Comparison of ENCODE assay signal across 29 cellular contexts in the genomic region with DNA sequence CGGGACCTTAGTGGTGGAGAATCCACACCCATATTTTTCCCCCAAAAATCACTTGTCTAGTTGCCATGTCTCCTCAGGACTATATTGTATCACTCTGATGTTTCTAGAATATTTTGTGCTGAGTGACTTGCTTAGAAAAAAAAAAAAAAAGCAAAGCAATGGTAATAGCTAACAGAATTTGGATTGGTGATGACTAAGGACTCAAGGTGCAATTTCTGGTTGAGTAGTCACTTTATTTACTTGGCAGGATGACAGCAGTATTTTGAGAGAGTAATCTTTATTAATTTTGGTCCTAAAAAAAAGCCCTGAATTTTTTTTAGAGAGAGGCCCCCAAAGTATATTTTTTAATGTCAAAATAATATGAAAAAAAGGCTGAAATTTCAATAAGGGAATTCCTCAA. TPM values are rescaled to one million over a fixed set of nuclear protein-coding genes. Genes with fewer than 3 reads are reported as not detected.
"Had no signal": no experiment of that assay in that cellular context is flagged by ENCODE, and none has a peak within 500 bp of the region (broad histone marks: within the 10 kb centered on the region; RNA-seq: fewer than 3 reads in every experiment).

No MANE protein-coding gene starts in this region.

- H3K9me3 Mint-ChIP-seq: activated CD4-positive, alpha-beta T cell treated with anti-CD3 and anti-CD28 coated beads, Interleukin-2, amount 10 ng/mL, durations not matched to agents 7 days and 5 days; activated CD8-positive, alpha-beta T cell treated with anti-CD3 and anti-CD28 coated beads for 36 hours; activated naive CD4-positive, alpha-beta T cell treated with anti-CD3 and anti-CD28 coated beads, Interleukin-2, amount 10 ng/mL, durations not matched to agents 7 days and 5 days; dendritic cell treated with granulocyte-macrophage colony-stimulating factor and Interleukin-4, amounts not matched to agents 40 ng/mL and 50 ng/mL, for 4 days; neural crest cell; stimulated activated naive B cell treated with anti-CD40 and anti-IgM and Interleukin-4, amounts not matched to agents 10 μg/mL and 1 μg/mL and 100 μg/mL, for 72 hours had no signal

- DNase-seq: activated CD4-positive, alpha-beta T cell treated with anti-CD3 and anti-CD28 coated beads, Interleukin-2, amount 10 ng/mL, durations not matched to agents 7 days and 5 days; activated CD8-positive, alpha-beta memory T cell treated with anti-CD3 and anti-CD28 coated beads, Interleukin-2, amount 10 ng/mL, durations not matched to agents 7 days and 5 days; activated CD8-positive, alpha-beta T cell treated with anti-CD3 and anti-CD28 coated beads for 36 hours; activated effector memory CD4-positive, alpha-beta T cell treated with anti-CD3 and anti-CD28 coated beads, Interleukin-2, amount 50 U/mL, for 16 hours; activated naive CD4-positive, alpha-beta T cell treated with anti-CD3 and anti-CD28 coated beads, Interleukin-2, amount 10 ng/mL, durations not matched to agents 7 days and 5 days; activated T-cell treated with anti-CD3 and anti-CD28 coated beads for 4 hours; caudate nucleus; effector CD8-positive, alpha-beta T cell; foreskin melanocyte; glutamatergic neuron; left cardiac atrium; mesenchymal stem cell; occipital lobe; posterior cingulate gyrus; retina; sigmoid colon; stimulated activated CD4-positive, alpha-beta T cell treated with anti-CD3 and anti-CD28 coated beads, Interleukin-2, amount 100 ng/mL, for 48 hours; stimulated activated CD8-positive, alpha-beta memory T cell treated with anti-CD3 and anti-CD28 coated beads, Interleukin-4, amount 100 ng/mL, for 48 hours; stimulated activated naive B cell treated with anti-CD40 and anti-IgM and Interleukin-4, amounts not matched to agents 10 μg/mL and 1 μg/mL and 100 μg/mL, for 72 hours; T-helper 17 cell; trophoblast cell; uterus had no signal

- H3K4me1 ChIP-seq: uterus had no signal

- ATAC-seq: activated CD4-positive, CD25-positive, alpha-beta regulatory T cell treated with anti-CD3 and anti-CD28 coated beads, Interleukin-2, amount 50 U/mL, for 24 hours; activated CD8-positive, alpha-beta memory T cell treated with anti-CD3 and anti-CD28 coated beads, Interleukin-2, amount 10 ng/mL, durations not matched to agents 7 days and 5 days; activated CD8-positive, alpha-beta T cell treated with anti-CD3 and anti-CD28 coated beads for 36 hours; esophagus mucosa; stimulated activated naive B cell treated with anti-CD40 and anti-IgM and Interleukin-4, amounts not matched to agents 10 μg/mL and 1 μg/mL and 100 μg/mL, for 72 hours; T-helper 17 cell had no signal

- H3K9me3 ChIP-seq: sigmoid colon, uterus had no signal

- H3K4me3 ChIP-seq: hepatocyte, sigmoid colon, smooth muscle cell, uterus had no signal

- H3K79me2 ChIP-seq: hepatocyte had no signal

- H2AFZ ChIP-seq: hepatocyte had no signal

- H3K36me3 Mint-ChIP-seq: activated CD8-positive, alpha-beta memory T cell treated with anti-CD3 and anti-CD28 coated beads, Interleukin-2, amount 10 ng/mL, durations not matched to agents 7 days and 5 days; activated naive CD4-positive, alpha-beta T cell treated with anti-CD3 and anti-CD28 coated beads, Interleukin-2, amount 10 ng/mL, durations not matched to agents 7 days and 5 days; stimulated activated naive B cell treated with anti-CD40 and anti-IgM and Interleukin-4, amounts not matched to agents 10 μg/mL and 1 μg/mL and 100 μg/mL, for 72 hours had no signal

- H3K4me2 ChIP-seq: hepatocyte, smooth muscle cell had no signal

- H3K27me3 Mint-ChIP-seq: activated CD4-positive, alpha-beta T cell treated with anti-CD3 and anti-CD28 coated beads, Interleukin-2, amount 10 ng/mL, durations not matched to agents 7 days and 5 days; dendritic cell treated with granulocyte-macrophage colony-stimulating factor and Interleukin-4, amounts not matched to agents 40 ng/mL and 50 ng/mL, for 4 days; stimulated activated naive B cell treated with anti-CD40 and anti-IgM and Interleukin-4, amounts not matched to agents 10 μg/mL and 1 μg/mL and 100 μg/mL, for 72 hours had no signal

- H3K27ac ChIP-seq: hepatocyte, sigmoid colon, uterus had no signal

- H3K36me3 ChIP-seq: sigmoid colon, uterus had no signal

- H3K27me3 ChIP-seq: hepatocyte, sigmoid colon, uterus had no signal

- H3K4me1 Mint-ChIP-seq: activated CD4-positive, alpha-beta T cell treated with anti-CD3 and anti-CD28 coated beads, Interleukin-2, amount 10 ng/mL, durations not matched to agents 7 days and 5 days; activated CD8-positive, alpha-beta memory T cell treated with anti-CD3 and anti-CD28 coated beads, Interleukin-2, amount 10 ng/mL, durations not matched to agents 7 days and 5 days; activated naive CD4-positive, alpha-beta T cell treated with anti-CD3 and anti-CD28 coated beads, Interleukin-2, amount 10 ng/mL, durations not matched to agents 7 days and 5 days; neural crest cell; stimulated activated naive B cell treated with anti-CD40 and anti-IgM and Interleukin-4, amounts not matched to agents 10 μg/mL and 1 μg/mL and 100 μg/mL, for 72 hours; T-helper 17 cell had no signal

- H3K27ac Mint-ChIP-seq: activated CD4-positive, alpha-beta T cell treated with anti-CD3 and anti-CD28 coated beads, Interleukin-2, amount 10 ng/mL, durations not matched to agents 7 days and 5 days; activated CD8-positive, alpha-beta memory T cell treated with anti-CD3 and anti-CD28 coated beads, Interleukin-2, amount 10 ng/mL, durations not matched to agents 7 days and 5 days; activated CD8-positive, alpha-beta T cell treated with anti-CD3 and anti-CD28 coated beads for 36 hours; activated naive CD4-positive, alpha-beta T cell treated with anti-CD3 and anti-CD28 coated beads, Interleukin-2, amount 10 ng/mL, durations not matched to agents 7 days and 5 days; dendritic cell treated with granulocyte-macrophage colony-stimulating factor and Interleukin-4, amounts not matched to agents 40 ng/mL and 50 ng/mL, for 4 days; stimulated activated naive B cell treated with anti-CD40 and anti-IgM and Interleukin-4, amounts not matched to agents 10 μg/mL and 1 μg/mL and 100 μg/mL, for 72 hours; T-helper 17 cell had no signal

- H3K4me3 Mint-ChIP-seq: activated CD4-positive, alpha-beta T cell treated with anti-CD3 and anti-CD28 coated beads, Interleukin-2, amount 10 ng/mL, durations not matched to agents 7 days and 5 days; activated CD8-positive, alpha-beta memory T cell treated with anti-CD3 and anti-CD28 coated beads, Interleukin-2, amount 10 ng/mL, durations not matched to agents 7 days and 5 days; activated CD8-positive, alpha-beta T cell treated with anti-CD3 and anti-CD28 coated beads for 36 hours; activated naive CD4-positive, alpha-beta T cell treated with anti-CD3 and anti-CD28 coated beads, Interleukin-2, amount 10 ng/mL, durations not matched to agents 7 days and 5 days; dendritic cell treated with granulocyte-macrophage colony-stimulating factor and Interleukin-4, amounts not matched to agents 40 ng/mL and 50 ng/mL, for 4 days; neural crest cell; stimulated activated naive B cell treated with anti-CD40 and anti-IgM and Interleukin-4, amounts not matched to agents 10 μg/mL and 1 μg/mL and 100 μg/mL, for 72 hours; T-helper 17 cell had no signal

RNA-seq across cellular contexts. Expression of a gene that starts 32.8 kb away (rescaled TPM):
- total RNA-seq: left cardiac atrium, myocyte, neural crest cell, sigmoid colon had no signal
